ENCODE assay signal across 8 cellular contexts in genomic region chr13:97261254-97262015, GRCh38. TPM values are rescaled to one million over a fixed set of nuclear protein-coding genes. Genes with fewer than 3 reads are reported as not detected.
DNase-seq lines count a peak whose midpoint lies in the region; ATAC-seq, FAIRE-seq and TF ChIP-seq lines count a peak whose summit lies in the region.

No MANE protein-coding gene starts in this region.

- no peak for TF ChIP-seq POLR2A in gastroesophageal sphincter (IDR thresholded peaks at IDR 0.05)
- TF ChIP-seq POLR2A in uterus (IDR thresholded peaks at IDR 0.05) = no peak

- H3K27ac ChIP-seq in Panc1 (ENCODE audit: low read length) = peak overlapping the region; percentile 100
- peak overlapping the region; percentile 31 to 80 (median 68) for H3K27ac ChIP-seq in gastroesophageal sphincter
- H3K27ac ChIP-seq in uterus = peak overlapping the region; percentile 25 to 71

- TF ChIP-seq CTCF in GM13976 (IDR thresholded peaks at IDR 0.05; ENCODE audit: borderline replicate concordance, control extremely low read depth, extremely low read depth, insufficient read depth, missing control alignments) (no peak), Panc1 (IDR thresholded peaks at IDR 0.05) (no peak), gastroesophageal sphincter (IDR thresholded peaks at IDR 0.05) (no peak), uterus (IDR thresholded peaks at IDR 0.05) (no peak)

- peaks cover 94% of the 10 kb centered on the region for H3K4me1 ChIP-seq in Panc1 (ENCODE audit: control insufficient read depth, insufficient read depth, low read length)
- H3K4me1 ChIP-seq in gastroesophageal sphincter = peaks cover 16 to 100% (median 68%) of the 10 kb centered on the region in 3 donors
- peaks cover 10 to 20% of the 10 kb centered on the region in 2 donors for H3K4me1 ChIP-seq in uterus

- FAIRE-seq in frontal cortex (lab: Jason Lieb, UNC) = no peak

- in situ Hi-C loops in GM13976 (cut with MboI; ENCODE audit: low sequenced_read_pairs, unreplicated experiment) = no loop called here
- in situ Hi-C loops in Panc1 (cut with HindIII; ENCODE audit: low pct_unique_long_range_greater_than_20kb, low sequenced_read_pairs) = no loop called here
- in situ Hi-C loops in KBM-7 (cut with MboI; ENCODE audit: low pct_unique_long_range_greater_than_20kb, low sequenced_read_pairs) = no loop called here

- 36 to 45% methylated on average over 7 to 10 of the region's 10 CpGs for WGBS in gastroesophageal sphincter (ENCODE audit: low coverage in 1 of 2), 2 donors

- no peak overlapping the region for H3K4me3 ChIP-seq in Panc1 (ENCODE audit: low read depth in 2 of 2, low read length in 2 of 2)
- H3K4me3 ChIP-seq in gastroesophageal sphincter = peak overlapping the region in 1 of 2 donors; percentile 10
- no peak overlapping the region for H3K4me3 ChIP-seq in uterus
- no peak overlapping the region for H3K4me3 ChIP-seq in MG63

- DNase-seq in GM13976 (ENCODE audit: low spot score) (peak; percentile 38), Panc1 (ENCODE audit: low read depth, low spot score) (no peak), uterus (no peak), MG63 (no peak), frontal cortex (ENCODE audit: low spot score in 2 of 2) (no peak), KBM-7 (no peak)

- H3K36me3 ChIP-seq in Panc1 (ENCODE audit: control insufficient read depth, insufficient read depth, low read length) (peaks cover 3% of the 10 kb centered on the region), gastroesophageal sphincter (no peaks in the 10 kb centered on the region), uterus (no peaks in the 10 kb centered on the region), MG63 (peaks cover 68% of the 10 kb centered on the region)

- H3K9me3 ChIP-seq in Panc1 (ENCODE audit: control insufficient read depth, insufficient read depth, low read depth, low read length) (no peaks in the 10 kb centered on the region), gastroesophageal sphincter (no peaks in the 10 kb centered on the region), uterus (no peaks in the 10 kb centered on the region), MG63 (no peaks in the 10 kb centered on the region; the same call in 1 of the 2 replicates)

- TF ChIP-seq EP300 in gastroesophageal sphincter (IDR thresholded peaks at IDR 0.05) = no peak

- no TSS peak for BruUV-seq in Panc1 (replicated peaks; lab: Mats Ljungman, UMichigan)

- CTCF ChIA-PET in Panc1 (lab: Charles Lee) = no interaction called here

- intact Hi-C loops in Panc1 (cut with micrococcal nuclease; ENCODE audit: unreplicated experiment) = loop anchor here (5.0 kb wide), 1 partner anchor 39 kb away; the partner anchor contains the start of gene MBNL2
- intact Hi-C loops in uterus (cut with DNase I; ENCODE audit: low total_unique reads) = no loop called here

- H3K27me3 ChIP-seq in Panc1 (ENCODE audit: control insufficient read depth, insufficient read depth, low read length) (no peaks in the 10 kb centered on the region), gastroesophageal sphincter (no peaks in the 10 kb centered on the region), uterus (no peaks in the 10 kb centered on the region), MG63 (no peaks in the 10 kb centered on the region)

- ATAC-seq in GM21529 (IDR thresholded peaks at IDR 0.05; ENCODE audit: unreplicated experiment) (peak; percentile 55), Panc1 (no peak), gastroesophageal sphincter (no peak)

- POLR2A ChIA-PET in Panc1 (lab: Charles Lee) = interaction anchor here (1.4 kb wide), 1 partner anchor 37 kb away, joined by 20 read pairs; no protein-coding TSS in a partner anchor

RNA-seq across cellular contexts. Expression of gene MBNL2, which starts 39.3 kb away (rescaled TPM):
- total RNA-seq in Panc1 (2021; ENCODE audit: unreplicated experiment) (103 TPM), gastroesophageal sphincter (100 to 1,000 TPM; 113 to 129 (median 118) TPM), uterus (100 to 1,000 TPM in 1 of 4 donors, 10 to 100 TPM in 3; 50.7 to 115 (median 72.0) TPM), frontal cortex (26.5 TPM)
- polyA plus RNA-seq in Panc1 (2012; ENCODE audit: insufficient read length) = 42.3 TPM
- total RNA-seq in MG63 (2014; rRNA removed; shearing (Covaris generic); ENCODE audit: low replicate concordance) = 28.6 and 37.7 TPM in 2 replicates

Comparison
In these comparisons a context has a peak if more than half of its experiments do, and no peak if none do; other contexts are left out.
1. H3K27ac ChIP-seq: peak in every context shown above with its lines; median percentile 100 in Panc1; 68 in gastroesophageal sphincter; 48 in uterus.